In the genomic region with DNA sequence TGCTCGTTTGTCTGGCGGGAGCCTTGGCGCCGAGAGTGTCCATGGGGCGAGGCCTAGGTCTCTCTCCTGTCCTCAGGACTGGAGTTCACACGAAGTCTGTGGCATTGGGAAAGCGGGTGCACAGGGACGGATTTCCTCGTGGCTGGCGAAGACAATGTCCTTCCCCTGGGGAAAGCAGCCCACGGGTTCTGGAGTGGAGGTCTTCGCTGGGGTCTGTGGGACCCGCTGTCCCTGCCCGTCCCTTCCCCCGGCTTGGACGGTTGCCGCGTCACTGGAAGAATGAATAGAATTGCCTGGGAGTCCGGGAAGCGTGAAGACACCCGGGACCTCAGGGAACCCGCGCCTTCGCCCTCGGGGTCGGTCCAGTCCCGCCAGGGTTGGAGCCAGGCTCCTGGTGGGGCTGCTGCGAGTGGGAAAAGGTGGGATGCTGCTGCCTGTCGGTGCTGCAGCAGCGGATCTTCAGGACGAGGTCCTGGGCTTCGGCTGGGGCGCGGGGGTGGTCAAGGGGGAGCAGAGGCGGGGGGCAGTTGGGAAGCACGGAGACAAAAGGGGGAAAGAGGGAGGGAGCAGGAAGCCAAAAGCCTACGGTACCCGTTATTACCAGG, we compare ENCODE assay signal across 1 cellular context.
TF ChIP-seq lines count a peak whose summit lies in the region.

No MANE protein-coding gene starts in this region.

TF ChIP-seq in SK-N-SH, 30 proteins besides CTCF, POLR2A, EP300 and RAD21 (continued from another document):
- TF ChIP-seq SIN3A (IDR thresholded peaks at IDR 0.05; ENCODE audit: borderline replicate concordance, low read depth, low read length) (no peak), MXI1 (IDR thresholded peaks at IDR 0.05; ENCODE audit: low read depth, low read length) (no peak), RXRA (IDR thresholded peaks at IDR 0.05; ENCODE audit: borderline replicate concordance, low read depth) (no peak), TEAD4 (IDR thresholded peaks at IDR 0.05; ENCODE audit: borderline replicate concordance, insufficient read depth) (no peak)
TF ChIP-seq in SK-N-SH: peak in this region for 0.
